In the genomic region with DNA sequence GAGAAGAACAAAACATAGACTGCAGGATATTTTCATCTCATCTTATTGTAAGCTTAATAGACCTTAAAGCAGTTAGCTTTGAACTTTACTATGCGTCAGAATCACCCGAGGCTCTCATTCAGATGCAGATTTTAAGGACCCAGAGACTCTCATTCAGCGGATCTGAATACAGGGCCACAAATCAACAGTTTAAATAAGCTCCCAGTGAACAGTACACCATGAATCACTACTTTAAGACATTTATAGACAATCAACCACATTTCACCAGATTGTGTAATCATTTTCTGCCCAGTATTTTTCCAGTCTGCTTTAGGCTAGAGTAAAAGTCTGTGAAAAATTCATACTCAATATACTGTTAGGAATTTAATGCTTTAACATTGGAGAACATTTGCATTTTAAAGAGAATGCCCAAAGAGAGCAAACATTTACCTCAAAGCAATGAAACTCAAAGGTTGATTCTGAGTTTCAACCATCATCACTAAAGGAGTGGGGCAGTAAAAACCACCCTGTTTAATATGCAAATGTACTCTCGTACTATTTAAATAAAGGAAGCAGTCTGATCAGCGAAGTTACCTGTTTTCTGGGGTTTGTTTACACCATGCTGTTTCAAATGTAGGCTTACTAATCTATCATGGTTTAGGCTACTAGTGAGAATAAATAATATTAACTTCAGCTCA, we compare ENCODE assay signal across 9 cellular contexts. TPM values are rescaled to one million over a fixed set of nuclear protein-coding genes. Genes with fewer than 3 reads are reported as not detected.
DNase-seq lines count a peak whose midpoint lies in the region; ATAC-seq lines count a peak whose summit lies in the region.
"Had no signal": no experiment of that assay in that cellular context is flagged by ENCODE, and none has a peak within 500 bp of the region (broad histone marks: within the 10 kb centered on the region; RNA-seq: fewer than 3 reads in every experiment).

No MANE protein-coding gene starts in this region.

- DNase-seq in A172 (ENCODE audit: low spot score) (peak; percentile 75), NCI-H460 (ENCODE audit: extremely low read depth, low read depth) (peak; percentile 43), fibroblast of peridontal ligament (ENCODE audit: extremely low read depth) (peak; percentile 91), left lobe of liver (ENCODE audit: low spot score) (no peak), NCI-H146 (lab: John Stamatoyannopoulos, UW) (no peak)
- no peak for DNase-seq in effector CD8-positive, alpha-beta T cell (lab: John Stamatoyannopoulos, UW)
- DNase-seq: effector CD4-positive, alpha-beta T cell had no signal

- peak; percentile 72 for ATAC-seq in GM21528 (IDR thresholded peaks at IDR 0.05; ENCODE audit: low FRiP score, unreplicated experiment)
- no peak for ATAC-seq in left lobe of liver
- ATAC-seq in HG03565 (IDR thresholded peaks at IDR 0.05; ENCODE audit: unreplicated experiment), result no peak

RNA-seq across cellular contexts. Expression of a gene that starts 11.0 kb away (rescaled TPM):
- 75.7 and 87.6 TPM in 2 replicates for total RNA-seq in A172 (2014; rRNA removed; shearing (Covaris generic))
- 50.0 and 58.5 TPM in 2 replicates for total RNA-seq in NCI-H460 (2014; rRNA removed; shearing (Covaris generic))
- 87.7 and 91.0 TPM in 2 replicates for polyA plus RNA-seq in NCI-H460 (2014; cell fraction: nucleus; rRNA removed)
- 5.0 TPM for total RNA-seq in left lobe of liver

RNA-seq across cellular contexts. Expression of a gene that starts 31.4 kb away (rescaled TPM):
- 66.7 and 69.0 TPM in 2 replicates for total RNA-seq in A172 (2014; rRNA removed; shearing (Covaris generic))
- 33.9 and 36.4 TPM in 2 replicates for total RNA-seq in NCI-H460 (2014; rRNA removed; shearing (Covaris generic))
- polyA plus RNA-seq in NCI-H460 (2014; cell fraction: nucleus; rRNA removed), result 51.7 and 68.5 TPM in 2 replicates
- 10.4 TPM for total RNA-seq in left lobe of liver

Comparison
In these comparisons a context has a peak if more than half of its experiments do, and no peak if none do; other contexts are left out.
1. DNase-seq: peak in A172 (single experiment), NCI-H460 (single experiment) and fibroblast of peridontal ligament (single experiment); none in effector CD8-positive, alpha-beta T cell (single experiment), left lobe of liver (single experiment) and NCI-H146 (single experiment).